Comparison of ENCODE assay signal across 9 cellular contexts in the genomic region with DNA sequence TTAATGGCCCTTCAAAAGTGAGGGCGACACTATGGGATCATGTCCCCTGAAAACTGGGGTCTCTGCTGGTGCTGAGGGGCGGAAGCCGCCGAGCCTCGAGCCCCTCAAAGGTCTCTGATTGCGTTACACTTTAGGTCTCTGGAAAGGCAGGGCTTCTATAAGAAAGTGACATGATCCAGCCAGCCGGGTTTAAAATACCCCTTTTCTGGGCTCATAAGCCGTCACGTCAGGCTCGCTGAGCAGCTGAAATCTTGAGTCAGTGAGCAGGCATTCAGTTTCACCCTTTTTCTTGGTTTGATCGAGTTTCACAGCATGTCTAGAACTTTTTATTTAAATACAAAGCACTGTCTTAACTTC. TPM values are rescaled to one million over a fixed set of nuclear protein-coding genes. Genes with fewer than 3 reads are reported as not detected.
DNase-seq lines count a peak whose midpoint lies in the region; ATAC-seq and TF ChIP-seq lines count a peak whose summit lies in the region.
"Had no signal": no experiment of that assay in that cellular context is flagged by ENCODE, and none has a peak within 500 bp of the region (broad histone marks: within the 10 kb centered on the region; RNA-seq: fewer than 3 reads in every experiment).

No MANE protein-coding gene starts in this region.

- CTCF ChIA-PET in RWPE1 (lab: Yijun Ruan, JAX), result interaction anchor here (1.1 kb wide), 1 partner anchor 578 kb away, joined by 3 read pairs; no protein-coding TSS in a partner anchor

- H3K4me3 ChIP-seq in fibroblast of villous mesenchyme (ENCODE audit: low read depth, low read length), result peak overlapping the region; percentile 46

- peak; percentile 45 for DNase-seq in stimulated activated CD4-positive, alpha-beta T cell treated with anti-CD3 and anti-CD28 coated beads, Interleukin-1b, Interleukin-23, amount 100 ng/mL, for 48 hours
- no peak for DNase-seq in stimulated activated CD4-positive, alpha-beta T cell treated with anti-CD3 and anti-CD28 coated beads, Interleukin-4, amount 100 ng/mL, for 4 hours
- DNase-seq in RWPE1 (ENCODE audit: low spot score) (peak; percentile 16), fibroblast of villous mesenchyme (ENCODE audit: low read depth) (no peak), type B pancreatic cell (ENCODE audit: extremely low spot score, unreplicated experiment) (no peak), LoVo (ENCODE audit: low spot score) (no peak)
- DNase-seq in central memory CD4-positive, alpha-beta T cell, result no peak

- H3K4me3 Mint-ChIP-seq in type B pancreatic cell, result peak overlapping the region; percentile 98

- H3K36me3 Mint-ChIP-seq in type B pancreatic cell, result peaks cover 17% of the 10 kb centered on the region

- no peak for ATAC-seq in HG03097 (IDR thresholded peaks at IDR 0.05; ENCODE audit: low FRiP score, unreplicated experiment)

- H3K27ac ChIP-seq in RWPE1, result peak overlapping the region; percentile 96

- POLR2A ChIA-PET in RWPE1 (lab: Yijun Ruan, JAX; ENCODE audit: low non-redundant PET), result interaction anchor here (0.7 kb wide), 1 partner anchor 85 kb away, joined by 3 read pairs; no protein-coding TSS in a partner anchor

- peak overlapping the region; percentile 100 for H3K27ac Mint-ChIP-seq in type B pancreatic cell

- H3K4me1 Mint-ChIP-seq in type B pancreatic cell (ENCODE audit: unreplicated experiment), result peaks cover 11% of the 10 kb centered on the region

- TF ChIP-seq CTCF in RWPE1 (conservative IDR thresholded peaks at IDR 0.05; ENCODE audit: low read depth) (no peak), fibroblast of villous mesenchyme (IDR thresholded peaks at IDR 0.05; ENCODE audit: insufficient read depth, low read depth, low read length) (no peak), type B pancreatic cell (conservative IDR thresholded peaks at IDR 0.05) (no peak)

- peaks cover 4% of the 10 kb centered on the region for H3K27me3 Mint-ChIP-seq in type B pancreatic cell

- no peaks in the 10 kb centered on the region for H3K9me3 Mint-ChIP-seq in type B pancreatic cell

RNA-seq across cellular contexts. Expression of a gene that starts 0.6 kb away (rescaled TPM):
- total RNA-seq in fibroblast of villous mesenchyme (95.7 and 115 TPM in 2 replicates), type B pancreatic cell (ENCODE audit: low replicate concordance) (312 and 576 TPM in 2 replicates)

RNA-seq across cellular contexts. Expression of a gene that starts 44.0 kb away (rescaled TPM):
- total RNA-seq in fibroblast of villous mesenchyme, result not detected in 2 replicates
- total RNA-seq in type B pancreatic cell (ENCODE audit: low replicate concordance), result not detected in 2 replicates
- total RNA-seq: lung had no signal

Comparison
In these comparisons a context has a peak if more than half of its experiments do, and no peak if none do; other contexts are left out.
1. DNase-seq: peak in stimulated activated CD4-positive, alpha-beta T cell treated with anti-CD3 and anti-CD28 coated beads, Interleukin-1b, Interleukin-23, amount 100 ng/mL, for 48 hours (single experiment) and RWPE1 (single experiment); none in stimulated activated CD4-positive, alpha-beta T cell treated with anti-CD3 and anti-CD28 coated beads, Interleukin-4, amount 100 ng/mL, for 4 hours (0 of 2), fibroblast of villous mesenchyme (single experiment), type B pancreatic cell (single experiment), LoVo (single experiment) and central memory CD4-positive, alpha-beta T cell (single experiment).